ENCODE assay signal across 33 cellular contexts in genomic region chr3:151234825-151235224, GRCh38. TPM values are rescaled to one million over a fixed set of nuclear protein-coding genes. Genes with fewer than 3 reads are reported as not detected.
"Had no signal": no experiment of that assay in that cellular context is flagged by ENCODE, and none has a peak within 500 bp of the region (broad histone marks: within the 10 kb centered on the region; RNA-seq: fewer than 3 reads in every experiment).

No MANE protein-coding gene starts in this region.

- H3K9me3 ChIP-seq: MG63, Peyer's patch had no signal

- H3K9me3 Mint-ChIP-seq: activated CD4-positive, alpha-beta memory T cell treated with anti-CD3 and anti-CD28 coated beads, Interleukin-2, amount 10 ng/mL, durations not matched to agents 7 days and 5 days; activated naive CD4-positive, alpha-beta T cell treated with anti-CD3 and anti-CD28 coated beads, Interleukin-2, amount 10 ng/mL, durations not matched to agents 7 days and 5 days; activated naive CD8-positive, alpha-beta T cell treated with anti-CD3 and anti-CD28 coated beads, Interleukin-2, amount 50 U/mL, for 24 hours; brain had no signal

- H3K27me3 Mint-ChIP-seq: activated CD8-positive, alpha-beta memory T cell treated with anti-CD3 and anti-CD28 coated beads, Interleukin-2, amount 10 ng/mL, durations not matched to agents 7 days and 5 days; activated naive CD8-positive, alpha-beta T cell treated with anti-CD3 and anti-CD28 coated beads, Interleukin-2, amount 50 U/mL, for 24 hours; brain had no signal

- ATAC-seq: activated CD8-positive, alpha-beta memory T cell treated with anti-CD3 and anti-CD28 coated beads, Interleukin-2, amount 10 ng/mL, durations not matched to agents 7 days and 5 days; activated naive CD8-positive, alpha-beta T cell treated with anti-CD3 and anti-CD28 coated beads, Interleukin-2, amount 50 U/mL, for 24 hours; PC-3; Right ventricle myocardium inferior had no signal

- H3K4me1 Mint-ChIP-seq: brain had no signal

- H3K36me3 ChIP-seq: MG63, Peyer's patch had no signal

- H3K4me3 ChIP-seq: MG63, Peyer's patch had no signal

- H3K36me3 Mint-ChIP-seq: activated naive CD4-positive, alpha-beta T cell treated with anti-CD3 and anti-CD28 coated beads, Interleukin-2, amount 10 ng/mL, durations not matched to agents 7 days and 5 days; activated naive CD8-positive, alpha-beta T cell; brain had no signal

- DNase-seq: activated CD4-positive, alpha-beta memory T cell treated with anti-CD3 and anti-CD28 coated beads, Interleukin-2, amount 10 ng/mL, durations not matched to agents 7 days and 5 days; activated CD4-positive, alpha-beta T cell treated with anti-CD3 and anti-CD28 coated beads for 1 hour; activated CD4-positive, alpha-beta T cell treated with anti-CD3 and anti-CD28 coated beads for 48 hours; activated CD4-positive, CD25-positive, alpha-beta regulatory T cell; activated CD8-positive, alpha-beta memory T cell treated with anti-CD3 and anti-CD28 coated beads for 24 hours; activated CD8-positive, alpha-beta memory T cell treated with anti-CD3 and anti-CD28 coated beads, Interleukin-2, amount 10 ng/mL, durations not matched to agents 7 days and 5 days; activated CD8-positive, alpha-beta memory T cell treated with anti-CD3 and anti-CD28 coated beads, Interleukin-2, amount 50 U/mL, for 48 hours; activated effector memory CD4-positive, alpha-beta T cell treated with Interleukin-2 at 50 U/mL for 16 hours; activated naive CD4-positive, alpha-beta T cell treated with anti-CD3 and anti-CD28 coated beads, Interleukin-2, amount 10 ng/mL, durations not matched to agents 7 days and 5 days; activated naive CD8-positive, alpha-beta T cell treated with anti-CD3 and anti-CD28 coated beads, Interleukin-2, amount 50 U/mL, for 24 hours; activated T-cell treated with anti-CD3 and anti-CD28 coated beads, Interleukin-2, amount 50 U/mL, for 48 hours; anterior cingulate cortex; Kasumi-1; KG1; MG63; NCI-H1092; NCI-H1436 treated with DMSO at 0.1 percent for 48 hours; NCI-H1694 treated with DMSO at 0.1 percent for 48 hours; NCI-H2029; NCI-H345; NCI-H524 treated with DMSO at 0.1 percent for 48 hours; PC-3; Peyer's patch; SW 1271; T-helper 1 cell; T-helper 9 cell had no signal

- H3K27me3 ChIP-seq: MG63, Peyer's patch had no signal

- H3K27ac ChIP-seq: Peyer's patch, RWPE1, VCaP had no signal

- H3K4me3 Mint-ChIP-seq: activated CD4-positive, alpha-beta memory T cell treated with anti-CD3 and anti-CD28 coated beads, Interleukin-2, amount 10 ng/mL, durations not matched to agents 7 days and 5 days; activated CD8-positive, alpha-beta memory T cell treated with anti-CD3 and anti-CD28 coated beads, Interleukin-2, amount 10 ng/mL, durations not matched to agents 7 days and 5 days; activated naive CD4-positive, alpha-beta T cell treated with anti-CD3 and anti-CD28 coated beads, Interleukin-2, amount 10 ng/mL, durations not matched to agents 7 days and 5 days; activated naive CD8-positive, alpha-beta T cell; activated naive CD8-positive, alpha-beta T cell treated with anti-CD3 and anti-CD28 coated beads, Interleukin-2, amount 50 U/mL, for 24 hours; brain had no signal

- H3K27ac Mint-ChIP-seq: activated CD4-positive, alpha-beta memory T cell treated with anti-CD3 and anti-CD28 coated beads, Interleukin-2, amount 10 ng/mL, durations not matched to agents 7 days and 5 days; activated CD8-positive, alpha-beta memory T cell treated with anti-CD3 and anti-CD28 coated beads, Interleukin-2, amount 10 ng/mL, durations not matched to agents 7 days and 5 days; activated naive CD4-positive, alpha-beta T cell treated with anti-CD3 and anti-CD28 coated beads, Interleukin-2, amount 10 ng/mL, durations not matched to agents 7 days and 5 days; activated naive CD8-positive, alpha-beta T cell; activated naive CD8-positive, alpha-beta T cell treated with anti-CD3 and anti-CD28 coated beads, Interleukin-2, amount 50 U/mL, for 24 hours; brain had no signal

RNA-seq across cellular contexts. Expression of gene GPR171, which starts 31.8 kb away (rescaled TPM):
- total RNA-seq: bronchial epithelial cell, NCI-H460, PC-3 had no signal

RNA-seq across cellular contexts. Expression of gene P2RY14, which starts 43.5 kb away (rescaled TPM):
- total RNA-seq: bronchial epithelial cell, NCI-H460, PC-3 had no signal
